In the genomic region with DNA sequence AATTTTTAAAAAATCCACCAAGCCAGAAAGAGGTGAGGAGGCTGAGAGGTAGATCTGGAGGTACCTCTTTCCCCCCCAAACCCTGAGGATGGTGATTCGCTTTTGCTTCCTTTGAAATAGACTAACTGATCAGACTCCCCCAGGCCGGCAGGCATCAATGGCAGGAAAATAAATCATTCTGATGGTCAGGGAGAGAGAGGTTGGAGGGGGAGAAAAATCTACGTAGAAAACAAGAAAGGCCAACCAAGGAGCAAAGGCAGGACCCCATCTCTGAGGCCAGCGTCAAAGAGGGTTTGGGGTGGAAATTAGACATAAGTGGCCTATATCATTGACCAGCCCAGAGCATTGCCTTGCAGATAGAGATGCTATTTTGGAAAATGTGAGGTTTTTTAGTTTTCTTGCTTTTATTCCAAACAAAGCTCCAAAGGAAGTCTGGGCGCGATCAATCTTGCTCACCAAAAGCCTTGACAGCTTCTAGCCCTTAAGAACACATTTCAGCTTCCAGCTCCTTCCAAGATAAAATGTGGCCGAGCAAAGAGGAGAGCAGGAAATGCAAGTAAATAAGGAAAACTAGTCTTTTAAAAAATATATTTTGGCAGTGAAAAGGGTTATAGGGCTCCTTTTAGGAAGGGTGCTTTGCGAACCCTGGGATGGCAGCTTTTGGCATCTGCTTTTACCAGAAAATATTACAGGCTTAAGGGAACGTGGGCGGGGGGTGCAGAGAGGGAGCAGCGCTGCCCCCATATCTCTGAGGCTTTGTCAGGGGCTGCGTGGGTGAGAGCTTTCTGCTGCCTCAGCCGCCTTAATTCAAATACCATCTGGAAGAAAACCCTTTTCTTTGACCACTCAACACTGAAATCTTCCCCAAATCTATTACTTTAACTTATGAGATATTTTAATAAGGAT, we compare ENCODE assay signal across 2 cellular contexts.
TF ChIP-seq lines count a peak whose summit lies in the region.

No MANE protein-coding gene starts in this region.

TF ChIP-seq in liver, 16 proteins besides CTCF, POLR2A, EP300 and RAD21:
- TF ChIP-seq, protein P1, sequence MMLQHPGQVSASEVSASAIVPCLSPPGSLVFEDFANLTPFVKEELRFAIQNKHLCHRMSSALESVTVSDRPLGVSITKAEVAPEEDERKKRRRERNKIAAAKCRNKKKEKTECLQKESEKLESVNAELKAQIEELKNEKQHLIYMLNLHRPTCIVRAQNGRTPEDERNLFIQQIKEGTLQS (IDR thresholded peaks at IDR 0.05), result no peak
- TF ChIP-seq FOXA2 (IDR thresholded peaks at IDR 0.05), result no peak
TF ChIP-seq in liver: peak in this region for 0.

TF ChIP-seq in HepG2, 621 proteins besides CTCF, POLR2A, EP300 and RAD21:
- TF ChIP-seq TSC22D2 (CRISPR knock-in tag; IDR thresholded peaks at IDR 0.05; ENCODE audit: borderline replicate concordance) (no peak), XBP1 (CRISPR knock-in tag; IDR thresholded peaks at IDR 0.05) (no peak), EEA1 (CRISPR knock-in tag; IDR thresholded peaks at IDR 0.05; ENCODE audit: borderline replicate concordance) (no peak), PRPF4 (IDR thresholded peaks at IDR 0.05; ENCODE audit: low read depth, low read length, poor library complexity, severe bottlenecking) (no peak), ZNF841 (CRISPR knock-in tag; IDR thresholded peaks at IDR 0.05; ENCODE audit: borderline replicate concordance) (no peak)
- TF ChIP-seq, protein P2, sequence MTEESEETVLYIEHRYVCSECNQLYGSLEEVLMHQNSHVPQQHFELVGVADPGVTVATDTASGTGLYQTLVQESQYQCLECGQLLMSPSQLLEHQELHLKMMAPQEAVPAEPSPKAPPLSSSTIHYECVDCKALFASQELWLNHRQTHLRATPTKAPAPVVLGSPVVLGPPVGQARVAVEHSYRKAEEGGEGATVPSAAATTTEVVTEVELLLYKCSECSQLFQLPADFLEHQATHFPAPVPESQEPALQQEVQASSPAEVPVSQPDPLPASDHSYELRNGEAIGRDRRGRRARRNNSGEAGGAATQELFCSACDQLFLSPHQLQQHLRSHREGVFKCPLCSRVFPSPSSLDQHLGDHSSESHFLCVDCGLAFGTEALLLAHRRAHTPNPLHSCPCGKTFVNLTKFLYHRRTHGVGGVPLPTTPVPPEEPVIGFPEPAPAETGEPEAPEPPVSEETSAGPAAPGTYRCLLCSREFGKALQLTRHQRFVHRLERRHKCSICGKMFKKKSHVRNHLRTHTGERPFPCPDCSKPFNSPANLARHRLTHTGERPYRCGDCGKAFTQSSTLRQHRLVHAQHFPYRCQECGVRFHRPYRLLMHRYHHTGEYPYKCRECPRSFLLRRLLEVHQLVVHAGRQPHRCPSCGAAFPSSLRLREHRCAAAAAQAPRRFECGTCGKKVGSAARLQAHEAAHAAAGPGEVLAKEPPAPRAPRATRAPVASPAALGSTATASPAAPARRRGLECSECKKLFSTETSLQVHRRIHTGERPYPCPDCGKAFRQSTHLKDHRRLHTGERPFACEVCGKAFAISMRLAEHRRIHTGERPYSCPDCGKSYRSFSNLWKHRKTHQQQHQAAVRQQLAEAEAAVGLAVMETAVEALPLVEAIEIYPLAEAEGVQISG (CRISPR knock-in tag; IDR thresholded peaks at IDR 0.05), result no peak
